21 cellular contexts compared by ENCODE assay signal in genomic region chr1:37902983-37903382, GRCh38. TPM values are rescaled to one million over a fixed set of nuclear protein-coding genes. Genes with fewer than 3 reads are reported as not detected.
DNase-seq lines count a peak whose midpoint lies in the region; ATAC-seq, FAIRE-seq and TF ChIP-seq lines count a peak whose summit lies in the region.
"Had no signal": no experiment of that assay in that cellular context is flagged by ENCODE, and none has a peak within 500 bp of the region (broad histone marks: within the 10 kb centered on the region; RNA-seq: fewer than 3 reads in every experiment).

No MANE protein-coding gene starts in this region.

- no peaks in the 10 kb centered on the region; the same call in 1 of the 2 replicates for H3K9me3 ChIP-seq in K562 (replicated peaks; ENCODE audit: control insufficient read depth, insufficient read depth, low read depth, low read length)
- H3K9me3 ChIP-seq: A549 had no signal

- H2AFZ ChIP-seq in K562 (ENCODE audit: low read depth, low read length), result no peak overlapping the region

- H3K9me3 Mint-ChIP-seq in activated B cell treated with CpG ODN at 0.5 μM for 24 hours, result peaks cover 9% of the 10 kb centered on the region
- H3K9me3 Mint-ChIP-seq in natural killer cell, result no peaks in the 10 kb centered on the region
- H3K9me3 Mint-ChIP-seq in stimulated activated memory B cell treated with anti-CD40 and anti-IgM and Interleukin-4, amounts not matched to agents 10 μg/mL and 1 μg/mL and 100 μg/mL, for 72 hours, result peaks cover 2% of the 10 kb centered on the region
- H3K9me3 Mint-ChIP-seq in type B pancreatic cell, result peaks cover 3% of the 10 kb centered on the region
- H3K9me3 Mint-ChIP-seq: HFFc6 had no signal

- no peak overlapping the region for H3K27ac ChIP-seq in K562 (ENCODE audit: extremely low read depth, low read depth, low read length)
- H3K27ac ChIP-seq: A549 had no signal

- POLR2A ChIA-PET in activated B cell treated with CpG ODN at 0.5 μM for 24 hours (lab: Charles Lee) (interaction anchor here (0.7 kb wide), 2 partner anchors 212 to 1466 kb away, joined by 4 read pairs; a partner anchor contains a TSS), K562 (lab: Yijun Ruan, JAX) (interaction anchor here (1.3 to 1.4 kb wide), 2 partner anchors 10 to 29 kb away, joined by 3 to 4 read pairs; no protein-coding TSS in a partner anchor)

- DNase-seq in activated B cell treated with CpG ODN at 0.5 μM for 24 hours (no peak), K562 (ENCODE audit: extremely low read depth in 1 of 4, low spot score in 3 of 4) (no peak), natural killer cell (no peak), NCI-H2107 (lab: John Stamatoyannopoulos, UW) (no peak), type B pancreatic cell (ENCODE audit: extremely low spot score, unreplicated experiment) (no peak)
- DNase-seq: CD8-positive, alpha-beta T cell; COR-L47; DMS153; DMS79 treated with DMSO at 0.1 percent for 48 hours; EL; HCEC 1CT; HFFc6; IMR-90 had no signal

- H3K4me3 Mint-ChIP-seq in activated B cell treated with CpG ODN at 0.5 μM for 24 hours, result no peak overlapping the region
- H3K4me3 Mint-ChIP-seq in natural killer cell, result no peak overlapping the region
- no peak overlapping the region for H3K4me3 Mint-ChIP-seq in stimulated activated memory B cell treated with anti-CD40 and anti-IgM and Interleukin-4, amounts not matched to agents 10 μg/mL and 1 μg/mL and 100 μg/mL, for 72 hours
- no peak overlapping the region for H3K4me3 Mint-ChIP-seq in type B pancreatic cell
- H3K4me3 Mint-ChIP-seq: CD14-positive monocyte; CD8-positive, alpha-beta T cell; HFFc6 had no signal

- H3K4me2 ChIP-seq in K562 (ENCODE audit: insufficient read depth, low read length), result no peak overlapping the region
- H3K4me2 ChIP-seq: A549 had no signal

- TF ChIP-seq CTCF in activated B cell treated with CpG ODN at 0.5 μM for 24 hours (IDR thresholded peaks at IDR 0.05) (no peak), K562 (IDR thresholded peaks at IDR 0.05 in 2 of 3, conservative IDR thresholded peaks at IDR 0.05 in 1 of 3; ENCODE audit: insufficient read depth in 2 of 3, low read depth in 1 of 3, low read length in 3 of 3) (no peak), natural killer cell (IDR thresholded peaks at IDR 0.05) (no peak), type B pancreatic cell (conservative IDR thresholded peaks at IDR 0.05) (no peak)

- FAIRE-seq in K562 (lab: Jason Lieb, UNC), result no peak
- FAIRE-seq: A549, D721Med, G401.6, GM12892, GM19239 had no signal

- H3K27ac Mint-ChIP-seq in activated B cell treated with CpG ODN at 0.5 μM for 24 hours, result peak overlapping the region; percentile 30
- H3K27ac Mint-ChIP-seq in natural killer cell, result peak overlapping the region; percentile 87 to 93
- H3K27ac Mint-ChIP-seq in stimulated activated memory B cell treated with anti-CD40 and anti-IgM and Interleukin-4, amounts not matched to agents 10 μg/mL and 1 μg/mL and 100 μg/mL, for 72 hours, result peak overlapping the region; percentile 97
- no peak overlapping the region for H3K27ac Mint-ChIP-seq in type B pancreatic cell
- H3K27ac Mint-ChIP-seq: CD8-positive, alpha-beta T cell; HFFc6 had no signal

- H3K27me3 ChIP-seq in K562 (ENCODE audit: control insufficient read depth in 2 of 2, insufficient read depth in 2 of 2, low read length in 2 of 2), result no peaks in the 10 kb centered on the region

- no peaks in the 10 kb centered on the region for H4K20me1 ChIP-seq in K562 (replicated peaks; ENCODE audit: control insufficient read depth, insufficient read depth, low read length)

- CTCF ChIA-PET in activated B cell treated with CpG ODN at 0.5 μM for 24 hours (lab: Charles Lee), result interaction anchor here (1.2 kb wide), 1 partner anchor 12 kb away, joined by 3 read pairs; no protein-coding TSS in a partner anchor
- CTCF ChIA-PET in K562 (lab: Yijun Ruan, JAX; ENCODE audit: low intra/inter-chr PET ratio), result no interaction called here

- no peak for TF ChIP-seq EP300 in K562 (IDR thresholded peaks at IDR 0.05; ENCODE audit: low read length)

- TF ChIP-seq RAD21 in K562 (CRISPR knock-in tag; conservative IDR thresholded peaks at IDR 0.05 in 1 of 2, IDR thresholded peaks at IDR 0.05 in 1 of 2), result no peak

- no peaks in the 10 kb centered on the region for H3K4me1 ChIP-seq in K562 (replicated peaks in 1 of 2; ENCODE audit: control insufficient read depth in 2 of 2, insufficient read depth in 2 of 2, low read length in 2 of 2)
- H3K4me1 ChIP-seq: A549 had no signal

- H3K27me3 Mint-ChIP-seq in activated B cell treated with CpG ODN at 0.5 μM for 24 hours (no peaks in the 10 kb centered on the region), natural killer cell (ENCODE audit: low read depth in 2 of 2) (no peaks in the 10 kb centered on the region), type B pancreatic cell (no peaks in the 10 kb centered on the region)
- no peaks in the 10 kb centered on the region for H3K27me3 Mint-ChIP-seq in stimulated activated memory B cell treated with anti-CD40 and anti-IgM and Interleukin-4, amounts not matched to agents 10 μg/mL and 1 μg/mL and 100 μg/mL, for 72 hours

- in situ Hi-C loops in K562 (cut with MboI), result no loop called here

- H3K79me2 ChIP-seq in K562 (ENCODE audit: control insufficient read depth, insufficient read depth, low read length), result no peaks in the 10 kb centered on the region

- H3K4me1 Mint-ChIP-seq in activated B cell treated with CpG ODN at 0.5 μM for 24 hours (peaks cover 22% of the 10 kb centered on the region), natural killer cell (peaks cover 21 to 30% of the 10 kb centered on the region in 2 donors), type B pancreatic cell (ENCODE audit: unreplicated experiment) (no peaks in the 10 kb centered on the region)
- peaks cover 29% of the 10 kb centered on the region for H3K4me1 Mint-ChIP-seq in stimulated activated memory B cell treated with anti-CD40 and anti-IgM and Interleukin-4, amounts not matched to agents 10 μg/mL and 1 μg/mL and 100 μg/mL, for 72 hours

- intact Hi-C loops in activated B cell treated with CpG ODN at 0.5 μM for 24 hours (cut with micrococcal nuclease) (no loop called here), K562 (cut with micrococcal nuclease) (no loop called here), natural killer cell (cut with micrococcal nuclease) (no loop called here)

- no peak overlapping the region for H3K4me3 ChIP-seq in K562
- H3K4me3 ChIP-seq: A549 had no signal

- H3K9ac ChIP-seq in K562 (ENCODE audit: insufficient read depth in 1 of 2, low read depth in 2 of 2, low read length in 2 of 2), result no peak overlapping the region

- TF ChIP-seq POLR2A in K562 (conservative IDR thresholded peaks at IDR 0.05), result no peak

- ATAC-seq in activated B cell treated with CpG ODN at 0.5 μM for 24 hours (ENCODE audit: low read depth) (no peak), K562 (no peak), natural killer cell (no peak), GM21576 (IDR thresholded peaks at IDR 0.05; ENCODE audit: unreplicated experiment) (no peak)
- ATAC-seq in stimulated activated memory B cell treated with anti-CD40 and anti-IgM and Interleukin-4, amounts not matched to agents 10 μg/mL and 1 μg/mL and 100 μg/mL, for 72 hours, result no peak
- ATAC-seq: A549; CD8-positive, alpha-beta T cell had no signal

- H3K36me3 Mint-ChIP-seq in activated B cell treated with CpG ODN at 0.5 μM for 24 hours (ENCODE audit: low read depth), result peaks cover 34% of the 10 kb centered on the region
- no peaks in the 10 kb centered on the region for H3K36me3 Mint-ChIP-seq in natural killer cell
- peaks cover 23% of the 10 kb centered on the region for H3K36me3 Mint-ChIP-seq in stimulated activated memory B cell treated with anti-CD40 and anti-IgM and Interleukin-4, amounts not matched to agents 10 μg/mL and 1 μg/mL and 100 μg/mL, for 72 hours
- H3K36me3 Mint-ChIP-seq in type B pancreatic cell, result peaks cover 2% of the 10 kb centered on the region

- no peaks in the 10 kb centered on the region for H3K9me1 ChIP-seq in K562 (ENCODE audit: control insufficient read depth, insufficient read depth, low read length)

- H3K36me3 ChIP-seq in K562 (ENCODE audit: control insufficient read depth, insufficient read depth, low read length), result no peaks in the 10 kb centered on the region; the same call in 2 of the 3 replicates

- BruUV-seq in K562 (replicated peaks; lab: Mats Ljungman, UMichigan), result no TSS peak

- 66% methylated on average over 5 of the region's 5 CpGs for WGBS in K562 (ENCODE audit: insufficient coverage, low coverage, missing lambda C conversion rate)

RNA-seq across cellular contexts. Expression of gene MTF1, which starts 43.6 kb away (rescaled TPM):
- total RNA-seq in activated B cell treated with CpG ODN at 0.5 μM for 24 hours (30.5 and 36.2 TPM in 2 replicates), K562 (2014; rRNA removed) (1.1 and 2.6 TPM in 2 replicates), K562 (2014; rRNA removed; fragmentation: Illumina TruSeq; extraction: Trizol) (6.7 and 7.1 TPM in 2 replicates), K562 (2015; rRNA removed; fragmentation: Illumina TruSeq; extraction: Trizol) (4.3 and 4.4 TPM in 2 replicates), K562 (2021) (11.3 and 12.2 TPM in 2 replicates), natural killer cell (10 to 100 TPM; 31.2 to 35.6 (median 32.7) TPM), type B pancreatic cell (ENCODE audit: low replicate concordance) (20.5 and 20.7 TPM in 2 replicates)
- total RNA-seq in K562 (2011; cell fraction: chromatin; rRNA removed; ENCODE audit: low replicate concordance), result 31.8 and 48.9 TPM in 2 replicates
- 9.0 and 9.3 TPM in 2 replicates for total RNA-seq in K562 (2011; cell fraction: nucleolus; rRNA removed)
- total RNA-seq in K562 (2011; cell fraction: nucleoplasm; rRNA removed), result 11.7 and 13.0 TPM in 2 replicates
- polyA plus RNA-seq in K562 (2011; rRNA removed) (4.8 and 5.1 TPM in 2 replicates), K562 (2014; fragmentation: Illumina TruSeq; extraction: Trizol) (5.2 and 6.1 TPM in 2 replicates), K562 (2014; fragmentation: Nextera tagmentation; extraction: Ambion mirVana) (1 to 10 TPM; 1.9 to 2.4 TPM), K562 (2014; rRNA removed) (2.9 and 3.6 TPM in 2 replicates)
- 3.1 and 4.5 TPM in 2 replicates for polyA plus RNA-seq in K562 (2011; cell fraction: cytosol; rRNA removed)
- 5.0 and 7.5 TPM in 2 replicates for polyA plus RNA-seq in K562 (2011; cell fraction: nucleus; rRNA removed)
- polyA plus RNA-seq in K562 (2012), result 2.3 and 5.2 TPM in 2 replicates
- 16.1 and 36.5 TPM in 2 replicates for polyA minus RNA-seq in K562 (2011; rRNA and poly(A)+ RNA removed)
- polyA minus RNA-seq in K562 (2011; cell fraction: cytosol; rRNA and poly(A)+ RNA removed), result 2.8 and 3.1 TPM in 2 replicates
- polyA minus RNA-seq in K562 (2011; cell fraction: nucleus; rRNA and poly(A)+ RNA removed), result 3.2 and 6.2 TPM in 2 replicates

RNA-seq across cellular contexts. Expression of gene INPP5B, which starts 43.9 kb away (rescaled TPM):
- 63.4 and 70.3 TPM in 2 replicates for total RNA-seq in activated B cell treated with CpG ODN at 0.5 μM for 24 hours
- 143 and 150 TPM in 2 replicates for total RNA-seq in K562 (2011; cell fraction: chromatin; rRNA removed; ENCODE audit: low replicate concordance)
- 71.7 and 79.2 TPM in 2 replicates for total RNA-seq in K562 (2011; cell fraction: nucleolus; rRNA removed)
- total RNA-seq in K562 (2011; cell fraction: nucleoplasm; rRNA removed), result 90.1 and 108 TPM in 2 replicates
- 25.2 and 33.7 TPM in 2 replicates for total RNA-seq in K562 (2014; rRNA removed)
- 26.3 and 27.9 TPM in 2 replicates for total RNA-seq in K562 (2014; rRNA removed; fragmentation: Illumina TruSeq; extraction: Trizol)
- 22.2 and 23.6 TPM in 2 replicates for total RNA-seq in K562 (2015; rRNA removed; fragmentation: Illumina TruSeq; extraction: Trizol)
- 27.8 and 28.7 TPM in 2 replicates for total RNA-seq in K562 (2021)
- 20.9 and 27.8 TPM in 2 replicates for polyA plus RNA-seq in K562 (2011; rRNA removed)
- polyA plus RNA-seq in K562 (2011; cell fraction: cytosol; rRNA removed), result 13.6 and 20.1 TPM in 2 replicates
- 33.3 and 37.6 TPM in 2 replicates for polyA plus RNA-seq in K562 (2011; cell fraction: nucleus; rRNA removed)
- polyA plus RNA-seq in K562 (2012), result 10.8 and 18.4 TPM in 2 replicates
- polyA plus RNA-seq in K562 (2014; fragmentation: Illumina TruSeq; extraction: Trizol), result 19.7 and 19.8 TPM in 2 replicates
- 10 to 100 TPM; 14.1 to 16.5 TPM for polyA plus RNA-seq in K562 (2014; fragmentation: Nextera tagmentation; extraction: Ambion mirVana)
- polyA plus RNA-seq in K562 (2014; rRNA removed), result 18.5 and 20.9 TPM in 2 replicates
- 43.4 and 44.7 TPM in 2 replicates for polyA minus RNA-seq in K562 (2011; rRNA and poly(A)+ RNA removed)
- polyA minus RNA-seq in K562 (2011; cell fraction: cytosol; rRNA and poly(A)+ RNA removed), result 23.4 and 25.6 TPM in 2 replicates
- polyA minus RNA-seq in K562 (2011; cell fraction: nucleus; rRNA and poly(A)+ RNA removed), result 26.3 and 44.0 TPM in 2 replicates
- 10 to 100 TPM; 34.0 to 66.2 (median 54.7) TPM for total RNA-seq in natural killer cell
- 16.1 and 19.3 TPM in 2 replicates for total RNA-seq in type B pancreatic cell (ENCODE audit: low replicate concordance)
